Comparison of ENCODE assay signal across 29 cellular contexts in the genomic region with DNA sequence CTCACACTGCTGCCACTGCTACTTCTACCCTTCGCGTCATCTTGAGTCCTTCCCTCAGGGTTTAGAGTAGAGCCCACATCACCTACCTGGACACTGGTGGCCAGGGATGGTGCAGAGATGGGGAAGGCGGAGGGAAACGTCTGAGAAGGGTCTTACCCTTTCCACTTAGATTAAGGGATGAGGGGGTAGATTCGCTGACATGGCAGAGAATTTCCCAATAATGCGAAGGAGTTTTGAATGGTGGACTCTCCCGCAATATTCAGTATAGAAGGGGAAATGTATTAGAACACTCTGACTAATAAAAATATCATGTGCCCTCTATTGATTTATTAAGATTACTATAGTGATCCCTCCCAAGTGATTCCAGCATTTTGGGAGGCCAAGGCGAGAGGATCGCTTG.
"Had no signal": no experiment of that assay in that cellular context is flagged by ENCODE, and none has a peak within 500 bp of the region (broad histone marks: within the 10 kb centered on the region; RNA-seq: fewer than 3 reads in every experiment).

No MANE protein-coding gene starts in this region.

- H3K27ac Mint-ChIP-seq: dendritic cell treated with granulocyte-macrophage colony-stimulating factor and Interleukin-4, amounts not matched to agents 40 ng/mL and 50 ng/mL, for 4 days; effector memory CD8-positive, alpha-beta T cell; endodermal cell had no signal

- H3K9me3 Mint-ChIP-seq: dendritic cell treated with granulocyte-macrophage colony-stimulating factor and Interleukin-4, amounts not matched to agents 40 ng/mL and 50 ng/mL, for 4 days; effector memory CD8-positive, alpha-beta T cell; endodermal cell had no signal

- H3K4me3 Mint-ChIP-seq: dendritic cell treated with granulocyte-macrophage colony-stimulating factor and Interleukin-4, amounts not matched to agents 40 ng/mL and 50 ng/mL, for 4 days; effector memory CD8-positive, alpha-beta T cell; endodermal cell had no signal

- H3K27me3 Mint-ChIP-seq: dendritic cell treated with granulocyte-macrophage colony-stimulating factor and Interleukin-4, amounts not matched to agents 40 ng/mL and 50 ng/mL, for 4 days; effector memory CD8-positive, alpha-beta T cell had no signal

- H3K36me3 ChIP-seq: colonic mucosa, esophagus muscularis mucosa, esophagus squamous epithelium, gastrocnemius medialis, gastroesophageal sphincter, heart left ventricle, heart right ventricle had no signal

- H3K27ac ChIP-seq: colonic mucosa, coronary artery, dorsolateral prefrontal cortex, epithelial cell of prostate, esophagus muscularis mucosa, esophagus squamous epithelium, foreskin keratinocyte, gastrocnemius medialis, gastroesophageal sphincter, heart left ventricle, heart right ventricle had no signal

- DNase-seq: colonic mucosa; cortex of kidney; dermis blood vessel endothelial cell; dorsolateral prefrontal cortex; effector CD4-positive, alpha-beta T cell; effector CD8-positive, alpha-beta T cell; effector memory CD4-positive, alpha-beta T cell; effector memory CD8-positive, alpha-beta T cell; endodermal cell; erythroblast; esophagus squamous epithelium; foreskin fibroblast; foreskin keratinocyte; foreskin melanocyte; gastrocnemius medialis; glutamatergic neuron; head of caudate nucleus; heart left ventricle; heart right ventricle had no signal

- ATAC-seq: effector memory CD8-positive, alpha-beta T cell; esophagus mucosa; foreskin keratinocyte; gastrocnemius medialis; gastroesophageal sphincter; heart left ventricle; heart right ventricle had no signal

- FAIRE-seq: colon, endometrium, endothelial cell of umbilical vein, frontal cortex had no signal

- H3K4me3 ChIP-seq: colonic mucosa, coronary artery, dorsolateral prefrontal cortex, esophagus muscularis mucosa, esophagus squamous epithelium, gastrocnemius medialis, gastroesophageal sphincter, heart left ventricle, heart right ventricle had no signal

- H3K27me3 ChIP-seq: colonic mucosa, dorsolateral prefrontal cortex, esophagus muscularis mucosa, esophagus squamous epithelium, gastrocnemius medialis, gastroesophageal sphincter, heart left ventricle, heart right ventricle had no signal

- H3K4me1 ChIP-seq: colonic mucosa, esophagus squamous epithelium, foreskin keratinocyte, gastroesophageal sphincter had no signal

- H3K4me1 Mint-ChIP-seq: endodermal cell had no signal

- H3K9me3 ChIP-seq: colonic mucosa, esophagus muscularis mucosa, esophagus squamous epithelium, gastrocnemius medialis, gastroesophageal sphincter, heart left ventricle, heart right ventricle had no signal
